ENCODE assay signal across 8 cellular contexts in the genomic region with DNA sequence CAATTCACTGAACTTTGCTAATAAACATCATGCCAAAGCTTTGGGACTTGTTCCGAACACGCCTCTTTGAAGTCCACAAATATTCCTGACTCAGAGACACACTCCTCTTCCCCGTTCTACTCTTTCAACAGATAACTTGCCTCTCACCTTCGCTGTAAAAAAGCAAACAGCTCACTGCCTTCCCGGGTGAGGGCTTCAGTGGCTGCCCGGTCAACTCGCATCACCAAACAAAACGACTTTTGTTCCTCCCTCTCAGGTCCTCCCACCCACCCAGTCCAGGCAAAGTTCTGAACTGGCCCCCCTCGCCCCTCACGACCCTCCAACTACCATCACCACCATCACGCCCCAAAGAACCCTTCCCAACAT. TPM values are rescaled to one million over a fixed set of nuclear protein-coding genes. Genes with fewer than 3 reads are reported as not detected.
A peak's percentile ranks its signal among the peaks of the same experiment; 100 is the strongest.
DNase-seq lines count a peak whose midpoint lies in the region; ATAC-seq and TF ChIP-seq lines count a peak whose summit lies in the region.

No MANE protein-coding gene starts in this region.

- DNase-seq in activated CD4-positive, alpha-beta memory T cell treated with anti-CD3 and anti-CD28 coated beads for 36 hours: no peak
- no peak for DNase-seq in activated CD4-positive, alpha-beta memory T cell treated with anti-CD3 and anti-CD28 coated beads, Interleukin-2, amount 10 ng/mL, durations not matched to agents 7 days and 5 days
- no peak for DNase-seq in activated naive CD8-positive, alpha-beta T cell treated with anti-CD3 and anti-CD28 coated beads, Interleukin-2, amount 10 ng/mL, durations not matched to agents 7 days and 5 days
- DNase-seq in suprapubic skin (ENCODE audit: low spot score in 2 of 2) (peak in 1 of 2 donors; percentile 74), NAMALWA (ENCODE audit: low spot score) (no peak)
- DNase-seq in activated naive CD4-positive, alpha-beta T cell treated with anti-CD3 and anti-CD28 coated beads, Interleukin-2, amount 50 U/mL, for 16 hours: no peak

- H3K27ac ChIP-seq in iPS-20b (ENCODE audit: low read length) (no peak overlapping the region), suprapubic skin (peak overlapping the region; percentile 96)

- peaks cover 43% of the 10 kb centered on the region for H3K27me3 ChIP-seq in iPS-20b (ENCODE audit: insufficient read depth, low read length)
- H3K27me3 ChIP-seq in suprapubic skin: peaks cover 7% of the 10 kb centered on the region

- H3K4me1 Mint-ChIP-seq in activated CD4-positive, alpha-beta memory T cell treated with anti-CD3 and anti-CD28 coated beads for 36 hours (ENCODE audit: low read depth): peaks cover 33% of the 10 kb centered on the region
- H3K4me1 Mint-ChIP-seq in activated CD4-positive, alpha-beta memory T cell treated with anti-CD3 and anti-CD28 coated beads, Interleukin-2, amount 10 ng/mL, durations not matched to agents 7 days and 5 days: peaks cover 24% of the 10 kb centered on the region
- H3K4me1 Mint-ChIP-seq in activated naive CD8-positive, alpha-beta T cell treated with anti-CD3 and anti-CD28 coated beads, Interleukin-2, amount 10 ng/mL, durations not matched to agents 7 days and 5 days: peaks cover 22% of the 10 kb centered on the region

- H3K4me3 Mint-ChIP-seq in activated CD4-positive, alpha-beta memory T cell treated with anti-CD3 and anti-CD28 coated beads for 36 hours: peak overlapping the region; percentile 42
- no peak overlapping the region for H3K4me3 Mint-ChIP-seq in activated CD4-positive, alpha-beta memory T cell treated with anti-CD3 and anti-CD28 coated beads, Interleukin-2, amount 10 ng/mL, durations not matched to agents 7 days and 5 days
- H3K4me3 Mint-ChIP-seq in activated naive CD8-positive, alpha-beta T cell treated with anti-CD3 and anti-CD28 coated beads, Interleukin-2, amount 10 ng/mL, durations not matched to agents 7 days and 5 days: peak overlapping the region; percentile 47

- H3K9me3 ChIP-seq in iPS-20b (ENCODE audit: insufficient read depth, low read depth, low read length): no peaks in the 10 kb centered on the region
- H3K9me3 ChIP-seq in suprapubic skin: no peaks in the 10 kb centered on the region

- H3K9ac ChIP-seq in iPS-20b (ENCODE audit: low read depth, low read length): peak overlapping the region; percentile 73; the same call in 1 of the 2 replicates

- peaks cover 42% of the 10 kb centered on the region for H3K4me1 ChIP-seq in iPS-20b (ENCODE audit: insufficient read depth, low read length)
- peaks cover 50% of the 10 kb centered on the region for H3K4me1 ChIP-seq in suprapubic skin

- ATAC-seq in activated naive CD8-positive, alpha-beta T cell treated with anti-CD3 and anti-CD28 coated beads, Interleukin-2, amount 10 ng/mL, durations not matched to agents 7 days and 5 days (ENCODE audit: low read depth): no peak
- ATAC-seq in HG03196 (IDR thresholded peaks at IDR 0.05; ENCODE audit: unreplicated experiment): no peak

- no peak for TF ChIP-seq POLR2A in suprapubic skin (IDR thresholded peaks at IDR 0.05)

- H3K4me3 ChIP-seq in iPS-20b (ENCODE audit: low read length) (peak overlapping the region; percentile 85), suprapubic skin (peak overlapping the region; percentile 84)

- no peak overlapping the region for H3K27ac Mint-ChIP-seq in activated CD4-positive, alpha-beta memory T cell treated with anti-CD3 and anti-CD28 coated beads for 36 hours
- no peak overlapping the region for H3K27ac Mint-ChIP-seq in activated CD4-positive, alpha-beta memory T cell treated with anti-CD3 and anti-CD28 coated beads, Interleukin-2, amount 10 ng/mL, durations not matched to agents 7 days and 5 days
- no peak overlapping the region for H3K27ac Mint-ChIP-seq in activated naive CD8-positive, alpha-beta T cell treated with anti-CD3 and anti-CD28 coated beads, Interleukin-2, amount 10 ng/mL, durations not matched to agents 7 days and 5 days

- H3K9me3 Mint-ChIP-seq in activated CD4-positive, alpha-beta memory T cell treated with anti-CD3 and anti-CD28 coated beads for 36 hours: no peaks in the 10 kb centered on the region
- H3K9me3 Mint-ChIP-seq in activated CD4-positive, alpha-beta memory T cell treated with anti-CD3 and anti-CD28 coated beads, Interleukin-2, amount 10 ng/mL, durations not matched to agents 7 days and 5 days: no peaks in the 10 kb centered on the region
- H3K9me3 Mint-ChIP-seq in activated naive CD8-positive, alpha-beta T cell treated with anti-CD3 and anti-CD28 coated beads, Interleukin-2, amount 10 ng/mL, durations not matched to agents 7 days and 5 days: no peaks in the 10 kb centered on the region

- CTCF ChIA-PET in activated CD4-positive, alpha-beta memory T cell treated with anti-CD3 and anti-CD28 coated beads for 36 hours (lab: Charles Lee): interaction anchor here (1.4 kb wide), 1 partner anchor 33 kb away, joined by 3 read pairs; no protein-coding TSS in a partner anchor
- CTCF ChIA-PET in activated CD4-positive, alpha-beta memory T cell treated with anti-CD3 and anti-CD28 coated beads, Interleukin-2, amount 10 ng/mL, durations not matched to agents 7 days and 5 days (lab: Charles Lee): interaction anchor here (1.3 kb wide), 1 partner anchor 108 kb away, joined by 3 read pairs; no protein-coding TSS in a partner anchor

- peaks cover 70% of the 10 kb centered on the region for H3K27me3 Mint-ChIP-seq in activated CD4-positive, alpha-beta memory T cell treated with anti-CD3 and anti-CD28 coated beads for 36 hours
- peaks cover 81% of the 10 kb centered on the region for H3K27me3 Mint-ChIP-seq in activated CD4-positive, alpha-beta memory T cell treated with anti-CD3 and anti-CD28 coated beads, Interleukin-2, amount 10 ng/mL, durations not matched to agents 7 days and 5 days
- H3K27me3 Mint-ChIP-seq in activated naive CD8-positive, alpha-beta T cell treated with anti-CD3 and anti-CD28 coated beads, Interleukin-2, amount 10 ng/mL, durations not matched to agents 7 days and 5 days: peaks cover 71% of the 10 kb centered on the region

- TF ChIP-seq EP300 in suprapubic skin (IDR thresholded peaks at IDR 0.05): no peak

- H3K36me3 Mint-ChIP-seq in activated CD4-positive, alpha-beta memory T cell treated with anti-CD3 and anti-CD28 coated beads for 36 hours: no peaks in the 10 kb centered on the region
- no peaks in the 10 kb centered on the region for H3K36me3 Mint-ChIP-seq in activated CD4-positive, alpha-beta memory T cell treated with anti-CD3 and anti-CD28 coated beads, Interleukin-2, amount 10 ng/mL, durations not matched to agents 7 days and 5 days (ENCODE audit: low read depth)
- no peaks in the 10 kb centered on the region for H3K36me3 Mint-ChIP-seq in activated naive CD8-positive, alpha-beta T cell treated with anti-CD3 and anti-CD28 coated beads, Interleukin-2, amount 10 ng/mL, durations not matched to agents 7 days and 5 days

- intact Hi-C loops in activated CD4-positive, alpha-beta memory T cell treated with anti-CD3 and anti-CD28 coated beads for 36 hours (cut with micrococcal nuclease): loop anchor here (5.0 kb wide), 1 partner anchor 118 kb away; no protein-coding TSS in a partner anchor

- TF ChIP-seq CTCF in suprapubic skin (IDR thresholded peaks at IDR 0.05): no peak

- peaks cover 27% of the 10 kb centered on the region for H3K36me3 ChIP-seq in iPS-20b (ENCODE audit: insufficient read depth, low read depth, low read length)
- peaks cover 14% of the 10 kb centered on the region for H3K36me3 ChIP-seq in suprapubic skin

- POLR2A ChIA-PET in activated CD4-positive, alpha-beta memory T cell treated with anti-CD3 and anti-CD28 coated beads for 36 hours (lab: Charles Lee): no interaction called here
- POLR2A ChIA-PET in activated CD4-positive, alpha-beta memory T cell treated with anti-CD3 and anti-CD28 coated beads, Interleukin-2, amount 10 ng/mL, durations not matched to agents 7 days and 5 days (lab: Charles Lee): no interaction called here
- POLR2A ChIA-PET in activated naive CD8-positive, alpha-beta T cell treated with anti-CD3 and anti-CD28 coated beads, Interleukin-2, amount 10 ng/mL, durations not matched to agents 7 days and 5 days (lab: Charles Lee): no interaction called here

- 2% methylated on average over 11 of the region's 11 CpGs for WGBS in suprapubic skin

RNA-seq across cellular contexts. Expression of gene CCN1, which starts 0.5 kb away (rescaled TPM):
- total RNA-seq in activated CD4-positive, alpha-beta memory T cell treated with anti-CD3 and anti-CD28 coated beads for 36 hours: not detected
- not detected for total RNA-seq in activated CD4-positive, alpha-beta memory T cell treated with anti-CD3 and anti-CD28 coated beads, Interleukin-2, amount 10 ng/mL, durations not matched to agents 7 days and 5 days
- total RNA-seq in activated naive CD8-positive, alpha-beta T cell treated with anti-CD3 and anti-CD28 coated beads, Interleukin-2, amount 10 ng/mL, durations not matched to agents 7 days and 5 days: not detected
- total RNA-seq in suprapubic skin: 100 to 1,000 TPM in 2 of 4 donors, 10 to 100 TPM in 2; 88.0 to 236 (median 105) TPM

Comparison
In these comparisons a context has a peak if more than half of its experiments do, and no peak if none do; other contexts are left out.
1. RNA of gene CCN1, which starts 0.5 kb away (total RNA-seq): 88.0 to 236 TPM in suprapubic skin; not detected in activated CD4-positive, alpha-beta memory T cell treated with anti-CD3 and anti-CD28 coated beads for 36 hours, not detected in activated CD4-positive, alpha-beta memory T cell treated with anti-CD3 and anti-CD28 coated beads, Interleukin-2, amount 10 ng/mL, durations not matched to agents 7 days and 5 days and not detected in activated naive CD8-positive, alpha-beta T cell treated with anti-CD3 and anti-CD28 coated beads, Interleukin-2, amount 10 ng/mL, durations not matched to agents 7 days and 5 days; every median in the first group is over 10 times any median in the second.